ENCODE assay signal across 8 cellular contexts in the genomic region with DNA sequence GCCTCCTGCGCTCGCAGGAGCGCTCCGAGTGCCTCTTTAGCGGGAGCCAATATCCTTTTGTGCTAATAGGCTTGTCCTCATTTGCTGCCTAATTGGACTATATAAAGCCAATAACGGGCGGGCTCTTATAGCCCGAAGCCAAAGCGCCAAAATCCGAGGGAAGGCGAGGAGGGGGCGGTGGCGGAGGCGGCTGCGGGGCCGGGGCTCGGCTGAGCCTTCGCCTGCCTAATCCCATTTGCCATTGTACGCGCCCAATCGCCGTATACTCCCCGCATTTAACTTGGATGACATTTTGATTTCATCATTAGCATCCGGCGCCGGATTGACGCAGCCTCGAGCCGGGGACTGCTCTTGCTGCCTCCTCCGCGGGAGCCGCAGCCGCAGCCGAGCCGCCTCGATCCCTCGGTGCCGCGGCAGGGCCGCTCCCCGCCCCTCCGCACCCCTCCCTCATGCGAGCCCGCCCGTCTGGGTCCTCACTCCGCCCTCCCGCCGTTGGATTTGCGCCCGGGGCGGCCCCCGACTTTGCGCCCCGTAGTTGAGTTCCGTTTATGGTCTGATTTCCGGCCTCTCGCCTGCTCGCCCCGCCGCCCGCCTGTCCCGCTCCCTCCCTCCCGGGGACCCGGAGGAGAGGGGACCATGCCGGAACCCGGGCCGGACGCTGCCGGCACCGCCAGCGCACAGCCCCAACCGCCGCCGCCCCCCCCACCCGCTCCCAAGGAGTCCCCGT. TPM values are rescaled to one million over a fixed set of nuclear protein-coding genes. Genes with fewer than 3 reads are reported as not detected.
DNase-seq lines count a peak whose midpoint lies in the region; TF ChIP-seq lines count a peak whose summit lies in the region.

A gene (plus strand): TSS at position 556 of the 727 bp plus-strand sequence. CDS start 81 bp downstream, at position 637.

- H3K27me3 ChIP-seq in GM06990 (replicated peaks; ENCODE audit: control insufficient read depth, insufficient read depth, low read length), result no peaks in the 10 kb centered on the region; the same call in none of the 2 replicates
- H3K27me3 ChIP-seq in iPS-18a (ENCODE audit: control insufficient read depth, insufficient read depth, low read length), result peaks cover 100% of the 10 kb centered on the region
- peaks cover 7 to 100% of the 10 kb centered on the region in 2 donors for H3K27me3 ChIP-seq in tibial artery

- H3K27ac ChIP-seq in iPS-18a (ENCODE audit: low read length) (no peak within 1 kb of the TSS), tibial artery (no peak within 1 kb of the TSS)

- CTCF ChIA-PET in activated CD4-positive, alpha-beta memory T cell treated with anti-CD3 and anti-CD28 coated beads, Interleukin-2, amount 10 ng/mL, durations not matched to agents 7 days and 5 days (lab: Charles Lee), result no interaction called here

- no peaks in the 10 kb centered on the region for H3K9me3 Mint-ChIP-seq in activated CD4-positive, alpha-beta memory T cell treated with anti-CD3 and anti-CD28 coated beads, Interleukin-2, amount 10 ng/mL, durations not matched to agents 7 days and 5 days

- no peak within 1 kb of the TSS for H3K27ac Mint-ChIP-seq in activated CD4-positive, alpha-beta memory T cell treated with anti-CD3 and anti-CD28 coated beads, Interleukin-2, amount 10 ng/mL, durations not matched to agents 7 days and 5 days

- peak; percentile 91 for DNase-seq in GM06990 (ENCODE audit: extremely low read depth, insufficient read length)
- DNase-seq in M059J (ENCODE audit: low read depth), result peak; percentile 25
- DNase-seq in activated CD4-positive, alpha-beta memory T cell treated with anti-CD3 and anti-CD28 coated beads, Interleukin-2, amount 10 ng/mL, durations not matched to agents 7 days and 5 days, result no peak
- no peak for DNase-seq in tibial artery
- DNase-seq in activated gamma-delta T cell treated with Interleukin-2 at 50 U/mL for 16 hours, result no peak
- DNase-seq in NCI-H524 treated with DMSO at 0.1 percent for 48 hours (lab: John Stamatoyannopoulos, UW), result no peak
- DNase-seq in SKM-1 treated with dmso at 0.1 percent for 144 hours (lab: John Stamatoyannopoulos, UW; ENCODE audit: unreplicated experiment), result no peak

- POLR2A ChIA-PET in activated CD4-positive, alpha-beta memory T cell treated with anti-CD3 and anti-CD28 coated beads, Interleukin-2, amount 10 ng/mL, durations not matched to agents 7 days and 5 days (lab: Charles Lee), result interaction anchor here (1.9 kb wide), 1 partner anchor 10 kb away, joined by 4 read pairs; no protein-coding TSS in a partner anchor

- H3K9me3 ChIP-seq in iPS-18a (ENCODE audit: control insufficient read depth, low read depth, low read length) (no peaks in the 10 kb centered on the region), tibial artery (no peaks in the 10 kb centered on the region)

- peaks cover 79% of the 10 kb centered on the region for H3K27me3 Mint-ChIP-seq in activated CD4-positive, alpha-beta memory T cell treated with anti-CD3 and anti-CD28 coated beads, Interleukin-2, amount 10 ng/mL, durations not matched to agents 7 days and 5 days

- peak within 1 kb of the TSS; percentile 54 for H3K4me3 Mint-ChIP-seq in activated CD4-positive, alpha-beta memory T cell treated with anti-CD3 and anti-CD28 coated beads, Interleukin-2, amount 10 ng/mL, durations not matched to agents 7 days and 5 days

- H3K36me3 ChIP-seq in GM06990 (ENCODE audit: control insufficient read depth, insufficient read depth, low read length) (no peaks in the 10 kb centered on the region), iPS-18a (ENCODE audit: control insufficient read depth, low read depth, low read length) (no peaks in the 10 kb centered on the region), tibial artery (no peaks in the 10 kb centered on the region)

- intact Hi-C loops in tibial artery (cut with DNase I; ENCODE audit: low total_unique reads), result no loop called here

- peaks cover 40% of the 10 kb centered on the region for H3K4me1 Mint-ChIP-seq in activated CD4-positive, alpha-beta memory T cell treated with anti-CD3 and anti-CD28 coated beads, Interleukin-2, amount 10 ng/mL, durations not matched to agents 7 days and 5 days

- peaks cover 6% of the 10 kb centered on the region for H3K36me3 Mint-ChIP-seq in activated CD4-positive, alpha-beta memory T cell treated with anti-CD3 and anti-CD28 coated beads, Interleukin-2, amount 10 ng/mL, durations not matched to agents 7 days and 5 days (ENCODE audit: low read depth)

- H3K4me1 ChIP-seq in iPS-18a (ENCODE audit: control insufficient read depth, low read depth, low read length) (peaks cover 29% of the 10 kb centered on the region), tibial artery (peaks cover 0 to 58% (median 44%) of the 10 kb centered on the region in 4 donors)

- TF ChIP-seq CTCF in GM06990 (IDR thresholded peaks at IDR 0.05; ENCODE audit: insufficient read depth, low read length, poor library complexity, severe bottlenecking) (no peak), tibial artery (IDR thresholded peaks at IDR 0.05) (no peak)

- no peak within 1 kb of the TSS for H3K9ac ChIP-seq in iPS-18a (ENCODE audit: low read length)

- peak within 1 kb of the TSS; percentile 72 for H3K4me3 ChIP-seq in GM06990 (replicated peaks; ENCODE audit: low read depth, low read length)
- peak within 1 kb of the TSS; percentile 55 for H3K4me3 ChIP-seq in iPS-18a (ENCODE audit: low read length)
- H3K4me3 ChIP-seq in tibial artery, result peak within 1 kb of the TSS; percentile 36 to 48

RNA-seq across cellular contexts. Expression of the gene that starts here (rescaled TPM):
- not detected in 2 replicates for total RNA-seq in M059J (2014; rRNA removed; shearing (Covaris generic))
- not detected for total RNA-seq in activated CD4-positive, alpha-beta memory T cell treated with anti-CD3 and anti-CD28 coated beads, Interleukin-2, amount 10 ng/mL, durations not matched to agents 7 days and 5 days

Comparison
In these comparisons a context has a peak if more than half of its experiments do, and no peak if none do; other contexts are left out.
1. Peak in DNase-seq in M059J; RNA of the gene not detected or under 1 TPM.